In the genomic region with DNA sequence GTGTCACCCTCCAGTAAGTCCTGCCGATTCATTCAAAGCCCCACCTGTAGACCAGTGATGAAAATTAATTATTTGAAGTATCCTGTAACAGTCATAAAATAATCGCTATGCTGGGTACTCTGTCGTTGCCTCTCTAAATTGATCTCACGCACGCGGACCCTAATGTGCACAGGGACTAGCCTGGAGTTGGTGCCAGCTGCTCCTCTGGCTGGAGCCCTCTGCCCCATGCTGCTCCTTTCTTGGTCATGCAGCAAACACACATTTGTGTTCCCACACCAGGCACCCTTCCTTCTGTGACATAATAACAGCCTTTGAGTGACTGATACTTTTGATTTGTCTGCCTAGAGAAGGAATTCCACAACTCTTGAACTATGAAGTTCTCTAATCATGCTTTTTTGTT, we compare ENCODE assay signal across 24 cellular contexts.
"Had no signal": no experiment of that assay in that cellular context is flagged by ENCODE, and none has a peak within 500 bp of the region (broad histone marks: within the 10 kb centered on the region; RNA-seq: fewer than 3 reads in every experiment).

No MANE protein-coding gene starts in this region.

- H3K27me3 ChIP-seq: ascending aorta, brain microvascular endothelial cell, heart right ventricle, right lobe of liver had no signal

- H3K27ac Mint-ChIP-seq: activated CD4-positive, alpha-beta T cell treated with anti-CD3 and anti-CD28 coated beads for 36 hours; activated CD8-positive, alpha-beta memory T cell treated with anti-CD3 and anti-CD28 coated beads, Interleukin-2, amount 10 ng/mL, durations not matched to agents 7 days and 5 days; activated CD8-positive, alpha-beta T cell treated with anti-CD3 and anti-CD28 coated beads, Interleukin-2, amount 10 ng/mL, durations not matched to agents 7 days and 5 days; activated naive CD4-positive, alpha-beta T cell treated with anti-CD3 and anti-CD28 coated beads, Interleukin-2, amount 10 ng/mL, durations not matched to agents 7 days and 5 days; activated naive CD8-positive, alpha-beta T cell treated with anti-CD3 and anti-CD28 coated beads, Interleukin-2, amount 10 ng/mL, durations not matched to agents 7 days and 5 days; activated T-helper 1 cell treated with anti-CD3 and anti-CD28 coated beads, Interleukin-12 subunit alpha, Interleukin-12 subunit beta, Interleukin-2, Interleukin-4 antibody, amounts not matched to agents 30 ng/mL and 10 ng/mL and 1 ng/mL, durations not matched to agents 14 hours and 24 hours and 36 hours; memory B cell; natural killer cell; stimulated activated naive CD8-positive, alpha-beta T cell treated with anti-CD3 and anti-CD28 coated beads, Interleukin-15, Interleukin-2, amounts not matched to agents 100 ng/mL and 50 ng/mL, for 24 hours had no signal

- H3K4me1 Mint-ChIP-seq: activated CD4-positive, alpha-beta T cell treated with anti-CD3 and anti-CD28 coated beads for 36 hours; activated CD8-positive, alpha-beta memory T cell treated with anti-CD3 and anti-CD28 coated beads, Interleukin-2, amount 10 ng/mL, durations not matched to agents 7 days and 5 days; activated naive CD8-positive, alpha-beta T cell treated with anti-CD3 and anti-CD28 coated beads, Interleukin-2, amount 10 ng/mL, durations not matched to agents 7 days and 5 days had no signal

- H3K36me3 ChIP-seq: brain microvascular endothelial cell, right lobe of liver, thoracic aorta had no signal

- H3K27me3 Mint-ChIP-seq: activated CD4-positive, alpha-beta T cell treated with anti-CD3 and anti-CD28 coated beads for 36 hours; activated CD8-positive, alpha-beta memory T cell treated with anti-CD3 and anti-CD28 coated beads, Interleukin-2, amount 10 ng/mL, durations not matched to agents 7 days and 5 days; activated naive CD4-positive, alpha-beta T cell treated with anti-CD3 and anti-CD28 coated beads, Interleukin-2, amount 10 ng/mL, durations not matched to agents 7 days and 5 days; activated naive CD8-positive, alpha-beta T cell treated with anti-CD3 and anti-CD28 coated beads, Interleukin-2, amount 10 ng/mL, durations not matched to agents 7 days and 5 days; memory B cell; stimulated activated naive CD8-positive, alpha-beta T cell treated with anti-CD3 and anti-CD28 coated beads, Interleukin-15, Interleukin-2, amounts not matched to agents 100 ng/mL and 50 ng/mL, for 24 hours had no signal

- H3K9me3 Mint-ChIP-seq: activated naive CD4-positive, alpha-beta T cell treated with anti-CD3 and anti-CD28 coated beads, Interleukin-2, amount 10 ng/mL, durations not matched to agents 7 days and 5 days; activated naive CD8-positive, alpha-beta T cell treated with anti-CD3 and anti-CD28 coated beads, Interleukin-2, amount 10 ng/mL, durations not matched to agents 7 days and 5 days; activated T-helper 1 cell treated with anti-CD3 and anti-CD28 coated beads, Interleukin-12 subunit alpha, Interleukin-12 subunit beta, Interleukin-2, Interleukin-4 antibody, amounts not matched to agents 30 ng/mL and 10 ng/mL and 1 ng/mL, durations not matched to agents 14 hours and 24 hours and 36 hours; memory B cell; natural killer cell; stimulated activated naive CD8-positive, alpha-beta T cell treated with anti-CD3 and anti-CD28 coated beads, Interleukin-15, Interleukin-2, amounts not matched to agents 100 ng/mL and 50 ng/mL, for 24 hours had no signal

- H3K27ac ChIP-seq: ascending aorta, brain microvascular endothelial cell, heart right ventricle, right lobe of liver, skin epidermis, thoracic aorta had no signal

- H3K4me3 ChIP-seq: ascending aorta, heart right ventricle, right lobe of liver, skin epidermis, thoracic aorta had no signal

- DNase-seq: activated CD4-positive, alpha-beta T cell treated with anti-CD3 and anti-CD28 coated beads for 36 hours; activated CD4-positive, CD25-positive, alpha-beta regulatory T cell; activated CD8-positive, alpha-beta memory T cell treated with anti-CD3 and anti-CD28 coated beads, Interleukin-2, amount 10 ng/mL, durations not matched to agents 7 days and 5 days; activated CD8-positive, alpha-beta T cell treated with anti-CD3 and anti-CD28 coated beads, Interleukin-2, amount 10 ng/mL, durations not matched to agents 7 days and 5 days; activated gamma-delta T cell; activated naive CD4-positive, alpha-beta T cell treated with anti-CD3 and anti-CD28 coated beads, Interleukin-2, amount 10 ng/mL, durations not matched to agents 7 days and 5 days; activated naive CD8-positive, alpha-beta T cell treated with anti-CD3 and anti-CD28 coated beads, Interleukin-2, amount 10 ng/mL, durations not matched to agents 7 days and 5 days; brain microvascular endothelial cell; foreskin fibroblast; heart right ventricle; midbrain; natural killer cell; right lobe of liver; stimulated activated CD4-positive, alpha-beta T cell treated with anti-CD3 and anti-CD28 coated beads, Interleukin-12 subunit alpha, Interleukin-12 subunit beta, amount 100 ng/mL, for 4 hours; stimulated activated CD4-positive, alpha-beta T cell treated with anti-CD3 and anti-CD28 coated beads, Interleukin-4, amount 100 ng/mL, for 1 hour; T-helper 2 cell; trophoblast cell had no signal

- H3K4me1 ChIP-seq: ascending aorta, heart right ventricle, right lobe of liver had no signal

- H3K9me3 ChIP-seq: ascending aorta, heart right ventricle, right lobe of liver, thoracic aorta had no signal

- H3K4me3 Mint-ChIP-seq: activated CD4-positive, alpha-beta T cell treated with anti-CD3 and anti-CD28 coated beads for 36 hours; activated CD8-positive, alpha-beta memory T cell treated with anti-CD3 and anti-CD28 coated beads, Interleukin-2, amount 10 ng/mL, durations not matched to agents 7 days and 5 days; activated CD8-positive, alpha-beta T cell treated with anti-CD3 and anti-CD28 coated beads, Interleukin-2, amount 10 ng/mL, durations not matched to agents 7 days and 5 days; activated naive CD4-positive, alpha-beta T cell treated with anti-CD3 and anti-CD28 coated beads, Interleukin-2, amount 10 ng/mL, durations not matched to agents 7 days and 5 days; activated naive CD8-positive, alpha-beta T cell treated with anti-CD3 and anti-CD28 coated beads, Interleukin-2, amount 10 ng/mL, durations not matched to agents 7 days and 5 days; activated T-helper 1 cell treated with anti-CD3 and anti-CD28 coated beads, Interleukin-12 subunit alpha, Interleukin-12 subunit beta, Interleukin-2, Interleukin-4 antibody, amounts not matched to agents 30 ng/mL and 10 ng/mL and 1 ng/mL, durations not matched to agents 14 hours and 24 hours and 36 hours; memory B cell; natural killer cell; stimulated activated naive CD8-positive, alpha-beta T cell treated with anti-CD3 and anti-CD28 coated beads, Interleukin-15, Interleukin-2, amounts not matched to agents 100 ng/mL and 50 ng/mL, for 24 hours had no signal

- ATAC-seq: activated CD4-positive, alpha-beta T cell treated with anti-CD3 and anti-CD28 coated beads for 36 hours; activated CD8-positive, alpha-beta memory T cell treated with anti-CD3 and anti-CD28 coated beads, Interleukin-2, amount 10 ng/mL, durations not matched to agents 7 days and 5 days; activated CD8-positive, alpha-beta T cell treated with anti-CD3 and anti-CD28 coated beads, Interleukin-2, amount 10 ng/mL, durations not matched to agents 7 days and 5 days; esophagus mucosa; heart right ventricle; natural killer cell; right lobe of liver had no signal

- H3K36me3 Mint-ChIP-seq: activated CD8-positive, alpha-beta memory T cell treated with anti-CD3 and anti-CD28 coated beads, Interleukin-2, amount 10 ng/mL, durations not matched to agents 7 days and 5 days; activated naive CD4-positive, alpha-beta T cell treated with anti-CD3 and anti-CD28 coated beads, Interleukin-2, amount 10 ng/mL, durations not matched to agents 7 days and 5 days; activated naive CD8-positive, alpha-beta T cell treated with anti-CD3 and anti-CD28 coated beads, Interleukin-2, amount 10 ng/mL, durations not matched to agents 7 days and 5 days; natural killer cell had no signal
